ENCODE assay signal across 8 cellular contexts in the genomic region with DNA sequence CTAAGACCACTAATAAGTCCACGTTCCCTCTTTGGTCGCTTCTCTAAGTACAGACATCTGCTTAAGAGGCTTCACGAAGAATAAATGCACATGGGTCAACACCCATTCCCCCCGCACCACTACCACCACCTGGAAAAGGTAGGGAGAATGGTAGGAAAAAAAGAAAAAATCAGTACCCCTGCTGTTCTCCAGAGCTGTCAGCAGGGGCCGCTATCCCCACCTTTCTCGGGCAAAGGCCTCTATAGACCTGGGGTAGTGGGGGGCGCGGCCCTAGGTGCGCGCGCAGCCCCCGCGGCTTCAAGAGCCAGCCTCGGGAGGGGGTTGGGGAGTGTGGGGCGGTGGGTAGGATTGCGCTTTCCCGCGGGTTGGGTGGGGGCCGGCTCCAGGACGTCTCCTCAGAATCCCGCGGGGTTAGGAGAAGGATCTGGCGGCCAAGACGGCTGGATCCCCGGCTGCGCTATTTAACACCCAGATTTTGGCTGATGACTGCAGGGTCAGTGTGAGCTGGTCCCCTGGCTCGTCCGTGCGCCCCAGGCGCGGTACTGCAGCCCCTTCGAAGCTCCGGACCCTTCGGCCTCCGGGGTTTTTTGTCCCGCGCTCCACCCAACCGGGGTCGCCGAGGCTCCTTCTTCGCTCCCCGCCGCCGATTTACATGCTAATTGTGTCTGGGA.
DNase-seq lines count a peak whose midpoint lies in the region; ATAC-seq and TF ChIP-seq lines count a peak whose summit lies in the region.

No MANE protein-coding gene starts in this region.

- peak; percentile 74 for TF ChIP-seq CTCF in AG04449 (IDR thresholded peaks at IDR 0.05; ENCODE audit: insufficient read depth, low read length, missing control alignments)

- peak overlapping the region; percentile 72 for H3K27ac ChIP-seq in rectal smooth muscle tissue (ENCODE audit: low read depth, low read length)

- peaks cover 2% of the 10 kb centered on the region for H3K4me1 ChIP-seq in rectal smooth muscle tissue (ENCODE audit: control insufficient read depth, insufficient read depth, low read length)

- H3K9ac ChIP-seq in rectal smooth muscle tissue (ENCODE audit: low read length) = peak overlapping the region; percentile 28

- peak; percentile 52 for ATAC-seq in GM18498 (IDR thresholded peaks at IDR 0.05; ENCODE audit: unreplicated experiment)
- peak; percentile 49 for ATAC-seq in HG02798 (IDR thresholded peaks at IDR 0.05; ENCODE audit: poor library complexity, unreplicated experiment)

- POLR2A ChIA-PET in AG04449 (lab: Yijun Ruan, JAX) = no interaction called here

- no peaks in the 10 kb centered on the region for H3K36me3 ChIP-seq in rectal smooth muscle tissue (ENCODE audit: control insufficient read depth, insufficient read depth, low read length)

- DNase-seq in AG04449 (ENCODE audit: low read depth, low spot score) (no peak), NCI-H345 (lab: John Stamatoyannopoulos, UW) (peak; percentile 78), anterior cingulate cortex (lab: John Stamatoyannopoulos, UW) (peak in 52 of 58 donors; percentile 15 to 77 (median 54)), hepatic stellate cell (ENCODE audit: low spot score) (peak; percentile 40), NCI-H1417 treated with DMSO at 0.1 percent for 48 hours (lab: John Stamatoyannopoulos, UW) (no peak)

- CTCF ChIA-PET in AG04449 (lab: Yijun Ruan, JAX) = interaction anchor here (1.3 kb wide), 1 partner anchor 10 kb away, joined by 3 read pairs; no protein-coding TSS in a partner anchor

- H3K4me3 ChIP-seq in AG04449 (ENCODE audit: low read depth, low read length) (peak overlapping the region; percentile 28), rectal smooth muscle tissue (ENCODE audit: low read length) (peak overlapping the region; percentile 77)

- H3K27me3 ChIP-seq in rectal smooth muscle tissue (ENCODE audit: control insufficient read depth, insufficient read depth, low read length) = peaks cover 4% of the 10 kb centered on the region

Comparison
In these comparisons a context has a peak if more than half of its experiments do, and no peak if none do; other contexts are left out.
1. DNase-seq: peak in NCI-H345 (single experiment), anterior cingulate cortex (52 of 58) and hepatic stellate cell (single experiment); none in AG04449 (single experiment) and NCI-H1417 treated with DMSO at 0.1 percent for 48 hours (single experiment).